2 cellular contexts compared by ENCODE assay signal in genomic region chr1:23502951-23503350, GRCh38.
A peak's percentile ranks its signal among the peaks of the same experiment; 100 is the strongest.
TF ChIP-seq lines count a peak whose summit lies in the region.

No MANE protein-coding gene starts in this region.

TF ChIP-seq in HepG2, 621 proteins besides CTCF, POLR2A, EP300 and RAD21:
- TF ChIP-seq HNRNPK (IDR thresholded peaks at IDR 0.05; ENCODE audit: low read depth, low read length, poor library complexity, severe bottlenecking) (peak; percentile 87), NR2F1 (CRISPR knock-in tag; IDR thresholded peaks at IDR 0.05) (no peak)

TF ChIP-seq in K562, 482 proteins besides CTCF, POLR2A, EP300 and RAD21:
- no peak for TF ChIP-seq ZBTB9 (CRISPR knock-in tag; IDR thresholded peaks at IDR 0.05)
- peak; percentile 83 for TF ChIP-seq HNRNPK (IDR thresholded peaks at IDR 0.05; ENCODE audit: low read depth, low read length, poor library complexity, severe bottlenecking)
- TF ChIP-seq RNF219 (CRISPR knock-in tag; IDR thresholded peaks at IDR 0.05): no peak
- TF ChIP-seq PCBP2 (IDR thresholded peaks at IDR 0.05; ENCODE audit: low read depth, low read length, poor library complexity, severe bottlenecking): peak; percentile 85
- TF ChIP-seq GATAD2A (IDR thresholded peaks at IDR 0.05): no peak
TF ChIP-seq in K562: peak in this region for 2.
